In the genomic region with DNA sequence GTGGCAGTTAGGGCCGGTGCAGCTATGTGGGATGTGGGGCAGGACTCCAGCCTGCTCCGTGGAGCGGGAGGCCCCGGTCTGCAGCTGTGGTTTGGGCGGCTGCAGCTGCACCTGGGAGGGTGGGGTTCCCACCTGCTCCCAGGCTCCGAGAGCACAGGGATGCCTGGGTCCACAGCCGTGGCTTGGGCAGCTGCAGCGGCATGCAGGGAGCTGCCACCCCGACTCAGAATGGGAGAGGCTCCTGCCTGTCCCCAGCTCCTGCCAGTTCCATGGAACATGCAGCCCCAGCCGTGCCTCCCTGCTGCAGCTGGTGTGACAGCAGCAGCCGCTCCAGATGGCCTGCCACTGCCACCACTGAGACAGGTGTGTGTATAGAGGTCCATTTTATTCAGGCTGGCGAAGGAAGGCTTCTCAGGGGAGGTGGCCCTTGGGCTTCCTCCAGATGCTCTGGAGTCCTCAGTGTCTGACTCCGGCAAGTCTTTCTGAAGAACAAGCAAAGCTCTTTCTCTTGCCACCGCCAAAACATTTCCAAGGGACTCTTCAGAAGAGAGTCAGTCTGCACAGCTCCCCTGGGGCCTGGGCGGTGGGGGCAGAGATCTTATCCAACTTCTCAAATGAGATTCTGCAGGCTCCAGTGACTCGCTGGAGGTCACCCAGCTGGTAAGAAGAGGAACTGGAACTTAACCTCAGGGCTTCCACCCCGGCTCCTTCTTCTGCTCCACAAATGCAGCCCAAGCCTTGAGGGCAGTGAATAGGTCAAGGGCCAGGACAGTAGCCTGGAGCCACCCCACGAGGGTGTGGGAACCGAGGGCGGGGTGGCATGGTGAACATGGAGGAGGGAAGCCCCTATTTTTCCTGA, we compare ENCODE assay signal across 10 cellular contexts. TPM values are rescaled to one million over a fixed set of nuclear protein-coding genes. Genes with fewer than 3 reads are reported as not detected.
DNase-seq lines count a peak whose midpoint lies in the region; ATAC-seq and TF ChIP-seq lines count a peak whose summit lies in the region.
"Had no signal": no experiment of that assay in that cellular context is flagged by ENCODE, and none has a peak within 500 bp of the region (broad histone marks: within the 10 kb centered on the region; RNA-seq: fewer than 3 reads in every experiment).

No MANE protein-coding gene starts in this region.

- H3K4me2 ChIP-seq in SK-N-SH, result no peak overlapping the region

- no peaks in the 10 kb centered on the region for H3K79me2 ChIP-seq in SK-N-SH (ENCODE audit: insufficient read depth)

- H3K27ac Mint-ChIP-seq in memory B cell, result peak overlapping the region; percentile 62
- H3K27ac Mint-ChIP-seq: activated naive CD8-positive, alpha-beta T cell had no signal

- no peaks in the 10 kb centered on the region for H3K36me3 ChIP-seq in SK-N-SH (replicated peaks in 1 of 2; ENCODE audit: control insufficient read depth in 1 of 2, insufficient read depth in 2 of 2, low read length in 1 of 2)
- H3K36me3 ChIP-seq in ascending aorta, result no peaks in the 10 kb centered on the region
- H3K36me3 ChIP-seq in uterus, result no peaks in the 10 kb centered on the region

- DNase-seq in COLO668 (lab: John Stamatoyannopoulos, UW; ENCODE audit: unreplicated experiment) (peak; percentile 84), SK-N-SH (no peak), memory B cell (ENCODE audit: low spot score in 2 of 2) (peak; percentile 77 to 86), AG08396 (ENCODE audit: low spot score) (no peak), ascending aorta (ENCODE audit: low spot score in 2 of 2) (no peak), uterus (no peak)

- no peaks in the 10 kb centered on the region for H3K36me3 Mint-ChIP-seq in memory B cell
- H3K36me3 Mint-ChIP-seq: activated naive CD8-positive, alpha-beta T cell had no signal

- H2AFZ ChIP-seq in SK-N-SH (ENCODE audit: low read depth), result no peak overlapping the region; the same call in 1 of the 2 replicates

- H3K27me3 ChIP-seq in SK-N-SH (ENCODE audit: insufficient read depth) (no peaks in the 10 kb centered on the region), ascending aorta (no peaks in the 10 kb centered on the region), uterus (no peaks in the 10 kb centered on the region)

- H3K4me3 Mint-ChIP-seq in memory B cell, result peak overlapping the region; percentile 83
- H3K4me3 Mint-ChIP-seq: activated naive CD8-positive, alpha-beta T cell had no signal

- intact Hi-C loops in ascending aorta (cut with DNase I), result loop anchor here (5.0 kb wide), 1 partner anchor 101 kb away; the partner anchor contains the start of gene NUP50
- intact Hi-C loops in uterus (cut with DNase I; ENCODE audit: low total_unique reads), result no loop called here

- H3K4me1 Mint-ChIP-seq in memory B cell, result peaks cover 39% of the 10 kb centered on the region

- TF ChIP-seq POLR2A in uterus (IDR thresholded peaks at IDR 0.05), result no peak

- no peaks in the 10 kb centered on the region for H3F3A ChIP-seq in SK-N-SH (replicated peaks; ENCODE audit: insufficient read depth)

- no peaks in the 10 kb centered on the region for H3K9me2 ChIP-seq in SK-N-SH

- no peaks in the 10 kb centered on the region for H4K20me1 ChIP-seq in SK-N-SH (ENCODE audit: insufficient read depth)

- no peaks in the 10 kb centered on the region for H3K9me3 Mint-ChIP-seq in memory B cell

- TF ChIP-seq EP300 in SK-N-SH (IDR thresholded peaks at IDR 0.05; ENCODE audit: borderline replicate concordance in 1 of 2, low read depth in 1 of 2, low read length in 1 of 2), result no peak

- TF ChIP-seq CTCF in SK-N-SH (IDR thresholded peaks at IDR 0.05) (no peak), ascending aorta (IDR thresholded peaks at IDR 0.05) (no peak), uterus (IDR thresholded peaks at IDR 0.05) (no peak)

- WGBS in SK-N-SH (ENCODE audit: low lambda C conversion rate), result 69% methylated on average over 6 of the region's 20 CpGs

- peaks cover 3% of the 10 kb centered on the region for H3K27me3 Mint-ChIP-seq in memory B cell

- peaks cover 0 to 12% of the 10 kb centered on the region in 2 experiments; a peak in 1 of 4 replicates for H3K4me1 ChIP-seq in SK-N-SH (ENCODE audit: control insufficient read depth in 1 of 2, insufficient read depth in 2 of 2, low read depth in 1 of 2, low read length in 1 of 2)
- peaks cover 0 to 4% of the 10 kb centered on the region in 2 donors for H3K4me1 ChIP-seq in ascending aorta
- no peaks in the 10 kb centered on the region for H3K4me1 ChIP-seq in uterus

- no peak overlapping the region for H3K9ac ChIP-seq in SK-N-SH

- CTCF ChIA-PET in SK-N-SH (lab: Yijun Ruan, JAX), result interaction anchor here (0.6 to 2.9 kb wide), 14 partner anchors 10 to 443 kb away, joined by 3 to 18 read pairs (median 5); no protein-coding TSS in a partner anchor

- H3K4me3 ChIP-seq in SK-N-SH (ENCODE audit: low read depth in 2 of 2, low read length in 1 of 2), result no peak overlapping the region
- H3K4me3 ChIP-seq in ascending aorta, result no peak overlapping the region
- no peak overlapping the region for H3K4me3 ChIP-seq in uterus

- TF ChIP-seq RAD21 in SK-N-SH (IDR thresholded peaks at IDR 0.05; ENCODE audit: low read length), result no peak

- POLR2A ChIA-PET in SK-N-SH (lab: Yijun Ruan, JAX), result no interaction called here

- ATAC-seq in GM19351 (IDR thresholded peaks at IDR 0.05; ENCODE audit: unreplicated experiment), result peak; percentile 82
- peak; percentile 71 for ATAC-seq in HG03280 (IDR thresholded peaks at IDR 0.05; ENCODE audit: unreplicated experiment)
- peak; percentile 97 for ATAC-seq in memory B cell (ENCODE audit: low read depth)

- peak overlapping the region in 1 of 2 experiments; percentile 31; a peak in 3 of 4 replicates for H3K27ac ChIP-seq in SK-N-SH (ENCODE audit: low read depth in 2 of 2, low read length in 1 of 2)
- no peak overlapping the region for H3K27ac ChIP-seq in ascending aorta
- peak overlapping the region in 1 of 2 donors; percentile 16 for H3K27ac ChIP-seq in uterus

- H3K9me3 ChIP-seq in SK-N-SH (no peaks in the 10 kb centered on the region), ascending aorta (no peaks in the 10 kb centered on the region), uterus (no peaks in the 10 kb centered on the region)

TF ChIP-seq in SK-N-SH, 30 proteins besides CTCF, POLR2A, EP300 and RAD21:
- TF ChIP-seq RFX5 (IDR thresholded peaks at IDR 0.05; ENCODE audit: low read length) (no peak), GATA2 (CRISPR knock-in tag; IDR thresholded peaks at IDR 0.05) (peak; percentile 29; the same call in 1 of the 2 replicates), FOXJ3 (CRISPR knock-in tag; IDR thresholded peaks at IDR 0.05) (no peak), ELF1 (IDR thresholded peaks at IDR 0.05) (no peak), EZH2phosphoT487 (IDR thresholded peaks at IDR 0.05; ENCODE audit: borderline replicate concordance, low read depth) (no peak), TAF1 (IDR thresholded peaks at IDR 0.05; ENCODE audit: borderline replicate concordance, low read depth, low read length) (no peak), TCF12 (IDR thresholded peaks at IDR 0.05) (peak; percentile 62), REST (IDR thresholded peaks at IDR 0.05; ENCODE audit: low read depth, low read length) (no peak)

RNA-seq across cellular contexts. Expression of gene UPK3A, which starts 21.6 kb away (rescaled TPM):
- polyA plus RNA-seq in SK-N-SH (2012; rRNA removed), result not detected in 2 replicates
- not detected in 2 replicates for polyA plus RNA-seq in SK-N-SH (2012; cell fraction: cytosol; rRNA removed)
- not detected in 2 replicates for polyA plus RNA-seq in SK-N-SH (2012; cell fraction: nucleus; rRNA removed)
- not detected for total RNA-seq in ascending aorta
- not detected for total RNA-seq in uterus
- total RNA-seq: pulmonary artery endothelial cell had no signal

RNA-seq across cellular contexts. Expression of gene KIAA0930, which starts 22.5 kb away (rescaled TPM):
- 55.9 and 80.8 TPM in 2 replicates for polyA plus RNA-seq in SK-N-SH (2012; rRNA removed)
- polyA plus RNA-seq in SK-N-SH (2012; cell fraction: cytosol; rRNA removed), result 31.0 and 38.2 TPM in 2 replicates
- polyA plus RNA-seq in SK-N-SH (2012; cell fraction: nucleus; rRNA removed), result 228 and 274 TPM in 2 replicates
- total RNA-seq in ascending aorta, result 60.0 TPM
- 10 to 100 TPM in 3 of 4 donors, 1 to 10 TPM in 1; 9.4 to 31.8 (median 19.6) TPM for total RNA-seq in uterus

RNA-seq across cellular contexts. Expression of gene FAM118A, which starts 46.6 kb away (rescaled TPM):
- polyA plus RNA-seq in SK-N-SH (2012; rRNA removed), result 11.3 and 14.1 TPM in 2 replicates
- polyA plus RNA-seq in SK-N-SH (2012; cell fraction: cytosol; rRNA removed), result 11.1 and 11.6 TPM in 2 replicates
- polyA plus RNA-seq in SK-N-SH (2012; cell fraction: nucleus; rRNA removed), result 22.5 and 24.0 TPM in 2 replicates
- total RNA-seq in ascending aorta, result 23.5 TPM
- 10 to 100 TPM; 16.5 to 97.9 (median 46.7) TPM for total RNA-seq in uterus

Comparison
In these comparisons a context has a peak if more than half of its experiments do, and no peak if none do; other contexts are left out.
1. DNase-seq: peak in COLO668 (single experiment) and memory B cell (2 of 2); none in SK-N-SH (single experiment), AG08396 (single experiment), ascending aorta (0 of 2) and uterus (0 of 2).
2. Peak in every context shown above with its lines, with median percentiles within 50 percentile points of each other: ATAC-seq.